Comparison of ENCODE assay signal across 13 cellular contexts in genomic region chr10:21208666-21209316, GRCh38.
"Had no signal": no experiment of that assay in that cellular context is flagged by ENCODE, and none has a peak within 500 bp of the region (broad histone marks: within the 10 kb centered on the region; RNA-seq: fewer than 3 reads in every experiment).

No MANE protein-coding gene starts in this region.

- H3K36me3 ChIP-seq: breast epithelium, tibial artery, vagina had no signal

- H3K36me3 Mint-ChIP-seq: activated naive CD8-positive, alpha-beta T cell treated with anti-CD3 and anti-CD28 coated beads for 36 hours; stimulated activated naive B cell treated with anti-CD40 and anti-IgM and Interleukin-4, amounts not matched to agents 10 μg/mL and 1 μg/mL and 100 μg/mL, for 72 hours had no signal

- H3K4me1 ChIP-seq: breast epithelium, tibial artery, vagina had no signal

- H3K9me3 ChIP-seq: vagina had no signal

- H3K9me3 Mint-ChIP-seq: activated T-helper 1 cell treated with anti-CD3 and anti-CD28 coated beads, Interleukin-12 subunit alpha, Interleukin-12 subunit beta, Interleukin-2, Interleukin-4 antibody, amounts not matched to agents 30 ng/mL and 10 ng/mL and 1 ng/mL, durations not matched to agents 14 hours and 24 hours and 36 hours had no signal

- H3K4me3 Mint-ChIP-seq: activated CD4-positive, alpha-beta T cell treated with anti-CD3 and anti-CD28 coated beads, Interleukin-2, amount 10 ng/mL, durations not matched to agents 7 days and 5 days; activated naive CD8-positive, alpha-beta T cell treated with anti-CD3 and anti-CD28 coated beads for 36 hours; activated T-helper 1 cell treated with anti-CD3 and anti-CD28 coated beads, Interleukin-12 subunit alpha, Interleukin-12 subunit beta, Interleukin-2, Interleukin-4 antibody, amounts not matched to agents 30 ng/mL and 10 ng/mL and 1 ng/mL, durations not matched to agents 14 hours and 24 hours and 36 hours; mesothelial cell of epicardium; stimulated activated naive B cell treated with anti-CD40 and anti-IgM and Interleukin-4, amounts not matched to agents 10 μg/mL and 1 μg/mL and 100 μg/mL, for 72 hours had no signal

- H3K27ac Mint-ChIP-seq: activated CD4-positive, alpha-beta T cell treated with anti-CD3 and anti-CD28 coated beads, Interleukin-2, amount 10 ng/mL, durations not matched to agents 7 days and 5 days; activated naive CD8-positive, alpha-beta T cell treated with anti-CD3 and anti-CD28 coated beads for 36 hours; activated T-helper 1 cell treated with anti-CD3 and anti-CD28 coated beads, Interleukin-12 subunit alpha, Interleukin-12 subunit beta, Interleukin-2, Interleukin-4 antibody, amounts not matched to agents 30 ng/mL and 10 ng/mL and 1 ng/mL, durations not matched to agents 14 hours and 24 hours and 36 hours; mesothelial cell of epicardium; stimulated activated naive B cell treated with anti-CD40 and anti-IgM and Interleukin-4, amounts not matched to agents 10 μg/mL and 1 μg/mL and 100 μg/mL, for 72 hours had no signal

- DNase-seq: activated CD4-positive, alpha-beta T cell treated with anti-CD3 and anti-CD28 coated beads, Interleukin-2, amount 10 ng/mL, durations not matched to agents 7 days and 5 days; activated CD4-positive, CD25-positive, alpha-beta regulatory T cell; activated naive CD8-positive, alpha-beta T cell treated with anti-CD3 and anti-CD28 coated beads for 36 hours; anterior cingulate cortex; kidney; stimulated activated CD4-positive, alpha-beta T cell treated with anti-CD3 and anti-CD28 coated beads, Interleukin-4, amount 100 ng/mL, for 1 hour; stimulated activated naive B cell treated with anti-CD40 and anti-IgM and Interleukin-4, amounts not matched to agents 10 μg/mL and 1 μg/mL and 100 μg/mL, for 72 hours; SW 1271; tibial artery had no signal

- H3K27me3 ChIP-seq: breast epithelium, vagina had no signal

- H3K27ac ChIP-seq: breast epithelium, tibial artery, vagina had no signal

- H3K4me1 Mint-ChIP-seq: activated CD4-positive, alpha-beta T cell treated with anti-CD3 and anti-CD28 coated beads, Interleukin-2, amount 10 ng/mL, durations not matched to agents 7 days and 5 days; activated naive CD8-positive, alpha-beta T cell treated with anti-CD3 and anti-CD28 coated beads for 36 hours; stimulated activated naive B cell treated with anti-CD40 and anti-IgM and Interleukin-4, amounts not matched to agents 10 μg/mL and 1 μg/mL and 100 μg/mL, for 72 hours had no signal

- H3K4me3 ChIP-seq: breast epithelium, tibial artery, vagina had no signal

- ATAC-seq: stimulated activated naive B cell treated with anti-CD40 and anti-IgM and Interleukin-4, amounts not matched to agents 10 μg/mL and 1 μg/mL and 100 μg/mL, for 72 hours had no signal
